ENCODE assay signal across 14 cellular contexts in genomic region chr10:132410779-132411532, GRCh38. TPM values are rescaled to one million over a fixed set of nuclear protein-coding genes. Genes with fewer than 3 reads are reported as not detected.
A peak's percentile ranks its signal among the peaks of the same experiment; 100 is the strongest.
DNase-seq lines count a peak whose midpoint lies in the region; ATAC-seq, FAIRE-seq and TF ChIP-seq lines count a peak whose summit lies in the region.
"Had no signal": no experiment of that assay in that cellular context is flagged by ENCODE, and none has a peak within 500 bp of the region (broad histone marks: within the 10 kb centered on the region; RNA-seq: fewer than 3 reads in every experiment).

No MANE protein-coding gene starts in this region.

- H2AFZ ChIP-seq in astrocyte (ENCODE audit: low read depth, low read length) = no peak overlapping the region

- no peak for DNase-seq in astrocyte (ENCODE audit: low read depth)
- DNase-seq in right lobe of liver = no peak
- DNase-seq in cortex of kidney (lab: John Stamatoyannopoulos, UW) = no peak
- DNase-seq in effector memory CD4-positive, alpha-beta T cell = no peak
- DNase-seq: activated B cell treated with CpG ODN at 0.5 μM for 24 hours, erythroblast, HFFc6, NCI-H1436 treated with DMSO at 0.1 percent for 48 hours had no signal

- H3K4me3 Mint-ChIP-seq in astrocyte (ENCODE audit: unreplicated experiment) = no peak overlapping the region
- H3K4me3 Mint-ChIP-seq: activated B cell treated with CpG ODN at 0.5 μM for 24 hours, HFFc6 had no signal

- H3K4me3 ChIP-seq in astrocyte (ENCODE audit: insufficient read depth, low read depth, low read length) = no peak overlapping the region
- no peak overlapping the region for H3K4me3 ChIP-seq in right lobe of liver
- no peak overlapping the region for H3K4me3 ChIP-seq in skin epidermis
- H3K4me3 ChIP-seq in effector memory CD4-positive, alpha-beta T cell (ENCODE audit: insufficient read depth, low read depth, low read length, poor library complexity, severe bottlenecking) = no peak overlapping the region
- H3K4me3 ChIP-seq: SJSA1 had no signal

- WGBS in right lobe of liver (ENCODE audit: insufficient coverage, low coverage, low lambda C conversion rate, missing lambda C conversion rate) = 80% methylated on average over 2 of the region's 28 CpGs

- H3K36me3 ChIP-seq in astrocyte (ENCODE audit: insufficient read depth, low read length) = no peaks in the 10 kb centered on the region
- H3K36me3 ChIP-seq in right lobe of liver = no peaks in the 10 kb centered on the region
- peaks cover 9% of the 10 kb centered on the region for H3K36me3 ChIP-seq in effector memory CD4-positive, alpha-beta T cell (ENCODE audit: control insufficient read depth, insufficient read depth, low read length)
- H3K36me3 ChIP-seq: SJSA1 had no signal

- intact Hi-C loops in right lobe of liver (cut with DNase I) = no loop called here

- H3K27ac Mint-ChIP-seq in astrocyte (ENCODE audit: unreplicated experiment) = no peak overlapping the region
- H3K27ac Mint-ChIP-seq: activated B cell treated with CpG ODN at 0.5 μM for 24 hours, HFFc6 had no signal

- TF ChIP-seq POLR2A in right lobe of liver (IDR thresholded peaks at IDR 0.05) = no peak

- H3K9ac ChIP-seq in astrocyte (ENCODE audit: low read length) = no peak overlapping the region

- no peak for FAIRE-seq in astrocyte (lab: Jason Lieb, UNC)
- FAIRE-seq: small intestine had no signal

- H3K9me3 ChIP-seq in astrocyte (ENCODE audit: insufficient read depth, low read depth, low read length) = no peaks in the 10 kb centered on the region
- no peaks in the 10 kb centered on the region for H3K9me3 ChIP-seq in right lobe of liver
- H3K9me3 ChIP-seq in effector memory CD4-positive, alpha-beta T cell (ENCODE audit: control insufficient read depth, low read length) = no peaks in the 10 kb centered on the region
- H3K9me3 ChIP-seq: SJSA1 had no signal

- no peaks in the 10 kb centered on the region for H3K27me3 Mint-ChIP-seq in astrocyte (ENCODE audit: low read depth, unreplicated experiment)
- H3K27me3 Mint-ChIP-seq: activated B cell treated with CpG ODN at 0.5 μM for 24 hours had no signal

- peak overlapping the region; percentile 69 for H3K4me2 ChIP-seq in astrocyte (ENCODE audit: low read length)

- peak overlapping the region; percentile 99 for H3K27ac ChIP-seq in C4-2B
- H3K27ac ChIP-seq in astrocyte (ENCODE audit: low read depth, low read length) = no peak overlapping the region
- H3K27ac ChIP-seq in right lobe of liver = peak overlapping the region in 2 of 3 donors; percentile 53 to 60
- H3K27ac ChIP-seq in skin epidermis = peak overlapping the region in 18 of 21 experiments; percentile 15 to 84 (median 68)
- no peak overlapping the region for H3K27ac ChIP-seq in effector memory CD4-positive, alpha-beta T cell (ENCODE audit: insufficient read depth, low read length, poor library complexity, severe bottlenecking)
- H3K27ac ChIP-seq: SJSA1 had no signal

- no peaks in the 10 kb centered on the region for H3K79me2 ChIP-seq in astrocyte (ENCODE audit: insufficient read depth, low read length)

- peaks cover 11% of the 10 kb centered on the region for H4K20me1 ChIP-seq in astrocyte (ENCODE audit: insufficient read depth, low read length)

- H3K4me1 Mint-ChIP-seq in astrocyte (ENCODE audit: low read depth, unreplicated experiment) = peaks cover 20% of the 10 kb centered on the region

- H3K27me3 ChIP-seq in astrocyte (ENCODE audit: insufficient read depth, low read length) = no peaks in the 10 kb centered on the region
- no peaks in the 10 kb centered on the region for H3K27me3 ChIP-seq in right lobe of liver
- no peaks in the 10 kb centered on the region for H3K27me3 ChIP-seq in effector memory CD4-positive, alpha-beta T cell (replicated peaks; ENCODE audit: control insufficient read depth, insufficient read depth, low read length, poor library complexity, severe bottlenecking)
- H3K27me3 ChIP-seq: SJSA1 had no signal

- no peaks in the 10 kb centered on the region for H3K9me3 Mint-ChIP-seq in astrocyte (ENCODE audit: unreplicated experiment)
- H3K9me3 Mint-ChIP-seq: activated B cell treated with CpG ODN at 0.5 μM for 24 hours, HFFc6 had no signal

- peaks cover under 1% of the 10 kb centered on the region for H3K36me3 Mint-ChIP-seq in astrocyte (ENCODE audit: low read depth, unreplicated experiment)

- TF ChIP-seq CTCF in C4-2B (conservative IDR thresholded peaks at IDR 0.05) (no peak), astrocyte (IDR thresholded peaks at IDR 0.05; ENCODE audit: insufficient read depth, low read depth, low read length) (no peak), right lobe of liver (IDR thresholded peaks at IDR 0.05) (no peak)

- peaks cover 9% of the 10 kb centered on the region for H3K4me1 ChIP-seq in astrocyte (ENCODE audit: insufficient read depth, low read length)
- H3K4me1 ChIP-seq in right lobe of liver = peaks cover 0 to 9% (median 2%) of the 10 kb centered on the region in 4 donors
- H3K4me1 ChIP-seq in effector memory CD4-positive, alpha-beta T cell (ENCODE audit: control insufficient read depth, insufficient read depth, low read length, poor library complexity, severe bottlenecking) = peaks cover 6% of the 10 kb centered on the region
- H3K4me1 ChIP-seq: SJSA1 had no signal

- ATAC-seq in right lobe of liver (no peak), GM21447 (IDR thresholded peaks at IDR 0.05; ENCODE audit: unreplicated experiment) (no peak), GM18870 (IDR thresholded peaks at IDR 0.05; ENCODE audit: unreplicated experiment) (no peak)

RNA-seq across cellular contexts. Expression of gene PWWP2B, which starts 14.0 kb away (rescaled TPM):
- total RNA-seq in astrocyte = 12.0 and 14.1 TPM in 2 replicates
- total RNA-seq in right lobe of liver = 10 to 100 TPM in 1 of 6 experiments, 1 to 10 TPM in 5; 3.0 to 12.2 (median 5.1) TPM

Comparison
In these comparisons a context has a peak if more than half of its experiments do, and no peak if none do; other contexts are left out.
1. H3K27ac ChIP-seq: peak in C4-2B (single experiment), right lobe of liver (2 of 3) and skin epidermis (18 of 21); none in astrocyte (single experiment) and effector memory CD4-positive, alpha-beta T cell (single experiment).